8 cellular contexts compared by ENCODE assay signal in the genomic region with DNA sequence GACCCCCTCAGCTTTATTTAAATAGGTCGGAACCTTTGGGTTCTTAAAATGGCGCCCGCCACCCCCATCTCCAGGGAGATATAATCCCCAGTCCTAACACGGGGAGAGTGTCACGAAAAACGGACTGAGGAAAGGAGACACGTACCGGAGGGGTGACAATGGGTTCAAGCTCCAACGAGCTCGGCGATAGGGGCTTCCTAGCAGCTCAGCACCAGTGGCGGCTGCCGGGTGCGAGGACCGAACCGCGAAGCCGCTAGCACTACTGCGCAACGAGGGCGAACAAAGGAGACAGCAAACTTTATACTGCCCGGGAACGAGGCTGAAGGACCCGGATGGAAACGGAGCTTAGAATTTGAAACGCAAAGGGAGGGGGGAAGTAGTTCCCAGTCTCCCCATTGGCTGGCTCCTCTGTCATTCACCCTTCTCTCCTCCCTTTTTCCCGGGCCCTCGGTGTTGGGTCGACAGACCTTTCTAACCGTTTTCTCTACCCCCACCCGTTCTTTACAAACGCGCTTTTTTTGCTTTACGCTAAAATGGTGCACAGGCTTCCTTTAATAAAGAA. TPM values are rescaled to one million over a fixed set of nuclear protein-coding genes. Genes with fewer than 3 reads are reported as not detected.
DNase-seq lines count a peak whose midpoint lies in the region; ATAC-seq and TF ChIP-seq lines count a peak whose summit lies in the region.

Gene RBMX (minus strand): TSS at position 274 of the 562 bp plus-strand sequence. CDS start 1,298 bp downstream, outside the sequence.

- H3F3A ChIP-seq in PC-3 (ENCODE audit: low read length, unreplicated experiment): no peaks in the 10 kb centered on the region

- H3K9me2 ChIP-seq in PC-3 (replicated peaks; ENCODE audit: low read length): no peaks in the 10 kb centered on the region

- no peak for TF ChIP-seq CTCF in PC-3 (conservative IDR thresholded peaks at IDR 0.05; ENCODE audit: low read depth, low read length)

- intact Hi-C loops in PC-3 (cut with micrococcal nuclease): loop anchor here (1.0 kb wide), 1 partner anchor 30 kb away; no protein-coding TSS in a partner anchor

- H3K36me3 ChIP-seq in PC-3 (ENCODE audit: low read depth, low read length) (peaks cover 33% of the 10 kb centered on the region), mucosa of stomach (ENCODE audit: control insufficient read depth, insufficient read depth, low read length) (no peaks in the 10 kb centered on the region)

- DNase-seq in DMS114 treated with DMSO at 0.1 percent for 48 hours (lab: John Stamatoyannopoulos, UW; ENCODE audit: unreplicated experiment) (peak; percentile 83), PC-3 (peak; percentile 92), activated T-cell treated with anti-CD3 and anti-CD28 coated beads for 48 hours (ENCODE audit: low read depth) (peak; percentile 77), erythroblast (lab: John Stamatoyannopoulos, UW) (peak; percentile 96 to 97)
- peak; percentile 77 to 79 for DNase-seq in stimulated activated CD8-positive, alpha-beta memory T cell treated with anti-CD3 and anti-CD28 coated beads, Interleukin-7, amount 100 ng/mL, for 1 hour (ENCODE audit: low read depth in 2 of 2)

- peak within 1 kb of the TSS; percentile 97 for H3K4me2 ChIP-seq in PC-3 (ENCODE audit: low read length)

- H3K9ac ChIP-seq in PC-3 (ENCODE audit: low read length) (peak within 1 kb of the TSS; percentile 100), mucosa of stomach (ENCODE audit: low read length) (peak within 1 kb of the TSS; percentile 99)

- BruUV-seq in PC-3 (replicated peaks; lab: Mats Ljungman, UMichigan): no TSS peak

- POLR2A ChIA-PET in PC-3 (lab: Charles Lee; ENCODE audit: unreplicated experiment): interaction anchor here (0.5 to 1.3 kb wide), 9 partner anchors 11 to 1502 kb away, joined by 3 to 17 read pairs (median 3); no protein-coding TSS in a partner anchor

- peak within 1 kb of the TSS; percentile 66 for H3K27ac ChIP-seq in PC-3 (ENCODE audit: low read length)

- no peak for TF ChIP-seq RAD21 in Ishikawa (IDR thresholded peaks at IDR 0.05; ENCODE audit: low read depth)

- peaks cover 25% of the 10 kb centered on the region for H4K20me1 ChIP-seq in PC-3 (ENCODE audit: low read length)

- H3K4me3 ChIP-seq in PC-3 (ENCODE audit: low read length): peak within 1 kb of the TSS; percentile 93
- peak within 1 kb of the TSS; percentile 90 for H3K4me3 ChIP-seq in mucosa of stomach (ENCODE audit: low read length)

- ATAC-seq in GM21576 (IDR thresholded peaks at IDR 0.05; ENCODE audit: unreplicated experiment) (peak; percentile 96), PC-3 (peak; percentile 95)

- H3K9me3 ChIP-seq in PC-3 (ENCODE audit: low read length): no peaks in the 10 kb centered on the region
- H3K9me3 ChIP-seq in mucosa of stomach (ENCODE audit: control insufficient read depth, low read length): no peaks in the 10 kb centered on the region

- H3K79me2 ChIP-seq in PC-3 (ENCODE audit: low read length): peaks cover 54% of the 10 kb centered on the region

- H3K4me1 ChIP-seq in PC-3 (ENCODE audit: insufficient read depth, low read length): peaks cover 4% of the 10 kb centered on the region; the same call in 1 of the 2 replicates
- H3K4me1 ChIP-seq in mucosa of stomach (ENCODE audit: control insufficient read depth, insufficient read depth, low read length): no peaks in the 10 kb centered on the region

- CTCF ChIA-PET in PC-3 (lab: Charles Lee): interaction anchor here (0.6 to 0.7 kb wide), 2 partner anchors 14 to 139 kb away, joined by 3 read pairs; no protein-coding TSS in a partner anchor

- TF ChIP-seq POLR2A in erythroblast (IDR thresholded peaks at IDR 0.05; ENCODE audit: low read length): peak; percentile 99

- H3K27me3 ChIP-seq in PC-3 (ENCODE audit: low read length) (no peaks in the 10 kb centered on the region), mucosa of stomach (ENCODE audit: control insufficient read depth, insufficient read depth, low read length) (no peaks in the 10 kb centered on the region)

- H2AFZ ChIP-seq in PC-3 (ENCODE audit: low read length): peak within 1 kb of the TSS; percentile 100

- TF ChIP-seq EP300 in Ishikawa (IDR thresholded peaks at IDR 0.05; ENCODE audit: borderline replicate concordance): no peak

TF ChIP-seq in Ishikawa, 13 proteins besides CTCF, POLR2A, EP300 and RAD21:
- TF ChIP-seq FOXM1 (IDR thresholded peaks at IDR 0.05; ENCODE audit: borderline replicate concordance, low read depth) (peak; percentile 24; the same call in 1 of the 2 replicates), TAF1 (IDR thresholded peaks at IDR 0.05; ENCODE audit: low read depth) (peak; percentile 74), TCF12 (IDR thresholded peaks at IDR 0.05; ENCODE audit: low read depth) (no peak), EGR1 (IDR thresholded peaks at IDR 0.05) (no peak), ZBTB7A (IDR thresholded peaks at IDR 0.05; ENCODE audit: low read depth) (no peak), YY1 (IDR thresholded peaks at IDR 0.05; ENCODE audit: low read depth) (peak; percentile 73), CREB1 (IDR thresholded peaks at IDR 0.05; ENCODE audit: low read depth) (no peak), CEBPB (IDR thresholded peaks at IDR 0.05) (peak; percentile 28; the same call in 1 of the 2 replicates), MAX (IDR thresholded peaks at IDR 0.05) (peak; percentile 45; the same call in 1 of the 2 replicates)
- TF ChIP-seq, protein P1, sequence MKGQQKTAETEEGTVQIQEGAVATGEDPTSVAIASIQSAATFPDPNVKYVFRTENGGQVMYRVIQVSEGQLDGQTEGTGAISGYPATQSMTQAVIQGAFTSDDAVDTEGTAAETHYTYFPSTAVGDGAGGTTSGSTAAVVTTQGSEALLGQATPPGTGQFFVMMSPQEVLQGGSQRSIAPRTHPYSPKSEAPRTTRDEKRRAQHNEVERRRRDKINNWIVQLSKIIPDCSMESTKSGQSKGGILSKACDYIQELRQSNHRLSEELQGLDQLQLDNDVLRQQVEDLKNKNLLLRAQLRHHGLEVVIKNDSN (IDR thresholded peaks at IDR 0.05): no peak

RNA-seq across cellular contexts. Expression of gene RBMX, which starts in this region (rescaled TPM):
- total RNA-seq in PC-3 (2014; rRNA removed): 278 and 288 TPM in 2 replicates

Comparison
In these comparisons a context has a peak if more than half of its experiments do, and no peak if none do; other contexts are left out.
1. Peak in every context shown above with its lines: DNase-seq, ATAC-seq, H3K4me3 ChIP-seq and H3K27ac ChIP-seq.